ENCODE assay signal across 1 cellular context in genomic region chr1:150841626-150842025, GRCh38.
TF ChIP-seq lines count a peak whose summit lies in the region.

No MANE protein-coding gene starts in this region.

TF ChIP-seq in WTC11, 78 proteins besides CTCF, POLR2A, EP300 and RAD21 (continued from another document):
- TF ChIP-seq, protein P1, sequence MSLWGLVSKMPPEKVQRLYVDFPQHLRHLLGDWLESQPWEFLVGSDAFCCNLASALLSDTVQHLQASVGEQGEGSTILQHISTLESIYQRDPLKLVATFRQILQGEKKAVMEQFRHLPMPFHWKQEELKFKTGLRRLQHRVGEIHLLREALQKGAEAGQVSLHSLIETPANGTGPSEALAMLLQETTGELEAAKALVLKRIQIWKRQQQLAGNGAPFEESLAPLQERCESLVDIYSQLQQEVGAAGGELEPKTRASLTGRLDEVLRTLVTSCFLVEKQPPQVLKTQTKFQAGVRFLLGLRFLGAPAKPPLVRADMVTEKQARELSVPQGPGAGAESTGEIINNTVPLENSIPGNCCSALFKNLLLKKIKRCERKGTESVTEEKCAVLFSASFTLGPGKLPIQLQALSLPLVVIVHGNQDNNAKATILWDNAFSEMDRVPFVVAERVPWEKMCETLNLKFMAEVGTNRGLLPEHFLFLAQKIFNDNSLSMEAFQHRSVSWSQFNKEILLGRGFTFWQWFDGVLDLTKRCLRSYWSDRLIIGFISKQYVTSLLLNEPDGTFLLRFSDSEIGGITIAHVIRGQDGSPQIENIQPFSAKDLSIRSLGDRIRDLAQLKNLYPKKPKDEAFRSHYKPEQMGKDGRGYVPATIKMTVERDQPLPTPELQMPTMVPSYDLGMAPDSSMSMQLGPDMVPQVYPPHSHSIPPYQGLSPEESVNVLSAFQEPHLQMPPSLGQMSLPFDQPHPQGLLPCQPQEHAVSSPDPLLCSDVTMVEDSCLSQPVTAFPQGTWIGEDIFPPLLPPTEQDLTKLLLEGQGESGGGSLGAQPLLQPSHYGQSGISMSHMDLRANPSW (CRISPR knock-in tag; conservative IDR thresholded peaks at IDR 0.05; ENCODE audit: low read depth) = no peak
- TF ChIP-seq ZNF396 (CRISPR knock-in tag; IDR thresholded peaks at IDR 0.05; ENCODE audit: borderline replicate concordance) (no peak), ZSCAN18 (CRISPR knock-in tag; IDR thresholded peaks at IDR 0.05) (no peak), ATF1 (CRISPR knock-in tag; IDR thresholded peaks at IDR 0.05) (no peak), CBFB (CRISPR knock-in tag; IDR thresholded peaks at IDR 0.05; ENCODE audit: low read depth) (no peak)
- TF ChIP-seq, protein P2, sequence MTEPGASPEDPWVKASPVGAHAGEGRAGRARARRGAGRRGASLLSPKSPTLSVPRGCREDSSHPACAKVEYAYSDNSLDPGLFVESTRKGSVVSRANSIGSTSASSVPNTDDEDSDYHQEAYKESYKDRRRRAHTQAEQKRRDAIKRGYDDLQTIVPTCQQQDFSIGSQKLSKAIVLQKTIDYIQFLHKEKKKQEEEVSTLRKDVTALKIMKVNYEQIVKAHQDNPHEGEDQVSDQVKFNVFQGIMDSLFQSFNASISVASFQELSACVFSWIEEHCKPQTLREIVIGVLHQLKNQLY (CRISPR knock-in tag; IDR thresholded peaks at IDR 0.05) = no peak
